ENCODE assay signal across 8 cellular contexts in the genomic region with DNA sequence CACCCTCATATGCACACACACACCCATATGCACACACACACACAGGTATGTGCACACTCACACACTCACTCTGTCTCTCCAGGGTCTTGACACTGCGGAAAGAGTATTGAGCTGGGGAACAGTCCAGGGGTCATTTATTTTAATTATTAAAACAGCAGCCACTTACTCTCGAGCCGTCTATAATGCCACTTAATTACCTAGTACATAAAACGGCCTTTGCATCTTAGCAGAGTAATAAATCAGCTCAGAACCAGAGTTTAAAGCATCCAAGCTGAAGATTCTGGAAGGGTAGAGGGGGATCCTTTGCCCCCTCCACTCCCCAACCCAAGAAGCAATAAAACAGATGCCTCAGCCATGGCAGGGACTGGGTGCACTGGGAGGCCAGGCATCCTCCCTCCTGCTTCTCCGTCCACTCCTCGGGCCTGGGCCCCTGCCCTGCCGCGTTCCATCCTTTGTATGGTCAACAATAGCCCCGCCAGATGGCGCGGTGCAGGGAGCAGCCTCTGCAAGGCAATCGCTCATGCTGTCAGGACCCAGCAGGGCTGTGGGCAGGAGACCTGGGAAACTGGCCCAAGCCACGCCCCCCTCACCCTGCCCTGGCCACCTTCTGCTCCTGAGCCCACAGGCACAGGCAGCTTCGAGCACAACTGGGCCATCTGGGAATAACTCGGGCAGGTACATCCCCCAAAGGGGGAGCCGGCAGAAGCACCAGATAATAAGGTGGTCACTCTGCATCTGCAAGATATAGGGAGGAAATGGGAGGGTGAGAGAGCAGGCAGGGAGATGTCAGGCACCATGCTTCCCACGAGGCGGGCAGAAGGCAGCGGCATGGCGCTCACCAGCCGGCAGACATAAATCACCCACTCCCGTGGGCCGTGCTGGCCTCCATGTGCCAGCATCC. TPM values are rescaled to one million over a fixed set of nuclear protein-coding genes. Genes with fewer than 3 reads are reported as not detected.
DNase-seq lines count a peak whose midpoint lies in the region; ATAC-seq, FAIRE-seq and TF ChIP-seq lines count a peak whose summit lies in the region.

No MANE protein-coding gene starts in this region.

- H3K9me1 ChIP-seq in endothelial cell of umbilical vein (replicated peaks; ENCODE audit: control insufficient read depth, extremely low read depth, insufficient read depth, low read length), result no peaks in the 10 kb centered on the region

- peaks cover 2% of the 10 kb centered on the region for H3K36me3 Mint-ChIP-seq in activated naive CD4-positive, alpha-beta T cell treated with anti-CD3 and anti-CD28 coated beads for 36 hours (ENCODE audit: low read depth)
- H3K36me3 Mint-ChIP-seq in effector memory CD8-positive, alpha-beta T cell (ENCODE audit: insufficient read depth), result no peaks in the 10 kb centered on the region

- H3K4me3 Mint-ChIP-seq in activated naive CD4-positive, alpha-beta T cell treated with anti-CD3 and anti-CD28 coated beads for 36 hours, result no peak overlapping the region
- no peak overlapping the region for H3K4me3 Mint-ChIP-seq in effector memory CD8-positive, alpha-beta T cell

- H3K79me2 ChIP-seq in endothelial cell of umbilical vein (ENCODE audit: control insufficient read depth, insufficient read depth, low read length), result no peaks in the 10 kb centered on the region

- no peaks in the 10 kb centered on the region for H3K36me3 ChIP-seq in endothelial cell of umbilical vein (ENCODE audit: control insufficient read depth in 2 of 2, extremely low read depth in 1 of 2, insufficient read depth in 2 of 2, low read length in 2 of 2)

- no peak overlapping the region for H3K27ac ChIP-seq in endothelial cell of umbilical vein (ENCODE audit: insufficient read depth, low read depth, low read length)

- TF ChIP-seq CTCF in endothelial cell of umbilical vein (IDR thresholded peaks at IDR 0.05; ENCODE audit: extremely low read depth in 1 of 2, insufficient read depth in 1 of 2, low read depth in 1 of 2, low read length in 2 of 2), result peak; percentile 46 to 70

- H2AFZ ChIP-seq in endothelial cell of umbilical vein (ENCODE audit: low read depth, low read length), result no peak overlapping the region

- dilution Hi-C loops in endothelial cell of umbilical vein (cut with MboI; ENCODE audit: extremely low pct_ligation_motif_present, low sequenced_read_pairs), result no loop called here

- CTCF ChIA-PET in endothelial cell of umbilical vein (lab: Charles Lee), result interaction anchor here (0.6 to 1.9 kb wide), 12 partner anchors 9 to 67 kb away, joined by 3 to 13 read pairs (median 4); no protein-coding TSS in a partner anchor
- CTCF ChIA-PET in activated naive CD4-positive, alpha-beta T cell treated with anti-CD3 and anti-CD28 coated beads for 36 hours (lab: Charles Lee), result interaction anchor here (0.6 kb wide), 1 partner anchor 78 kb away, joined by 3 read pairs; no protein-coding TSS in a partner anchor

- no TSS peak for BruUV-seq in endothelial cell of umbilical vein (replicated peaks; lab: Mats Ljungman, UMichigan)

- H3K9me3 ChIP-seq in endothelial cell of umbilical vein (replicated peaks; ENCODE audit: control insufficient read depth, insufficient read depth, low read length), result no peaks in the 10 kb centered on the region

- H3K4me2 ChIP-seq in endothelial cell of umbilical vein (ENCODE audit: insufficient read depth, low read length), result no peak overlapping the region

- no peaks in the 10 kb centered on the region for H4K20me1 ChIP-seq in endothelial cell of umbilical vein (replicated peaks; ENCODE audit: control insufficient read depth, extremely low read depth, insufficient read depth, low read length)

- H3K4me3 ChIP-seq in endothelial cell of umbilical vein (replicated peaks in 1 of 3; ENCODE audit: insufficient read depth in 1 of 3, low read depth in 1 of 3, low read length in 3 of 3), result no peak overlapping the region

- H3K27me3 Mint-ChIP-seq in activated naive CD4-positive, alpha-beta T cell treated with anti-CD3 and anti-CD28 coated beads for 36 hours (ENCODE audit: low read depth), result no peaks in the 10 kb centered on the region
- H3K27me3 Mint-ChIP-seq in effector memory CD8-positive, alpha-beta T cell, result no peaks in the 10 kb centered on the region

- no peaks in the 10 kb centered on the region for H3K4me1 Mint-ChIP-seq in activated naive CD4-positive, alpha-beta T cell treated with anti-CD3 and anti-CD28 coated beads for 36 hours (ENCODE audit: low read depth)
- H3K4me1 Mint-ChIP-seq in effector memory CD8-positive, alpha-beta T cell (ENCODE audit: low read depth in 2 of 2), result peaks cover 6 to 17% of the 10 kb centered on the region in 2 donors

- H3K27ac Mint-ChIP-seq in activated naive CD4-positive, alpha-beta T cell treated with anti-CD3 and anti-CD28 coated beads for 36 hours, result no peak overlapping the region
- no peak overlapping the region for H3K27ac Mint-ChIP-seq in effector memory CD8-positive, alpha-beta T cell

- no peak for TF ChIP-seq POLR2A in endothelial cell of umbilical vein (IDR thresholded peaks at IDR 0.05; ENCODE audit: low read depth, low read length)

- POLR2A ChIA-PET in endothelial cell of umbilical vein (lab: Charles Lee), result no interaction called here

- H3K4me1 ChIP-seq in endothelial cell of umbilical vein (ENCODE audit: control insufficient read depth, extremely low read depth, insufficient read depth, low read length), result peaks cover 5% of the 10 kb centered on the region

- ATAC-seq in GM19397 (IDR thresholded peaks at IDR 0.05; ENCODE audit: unreplicated experiment), result no peak
- ATAC-seq in effector memory CD8-positive, alpha-beta T cell (replicated peaks), result no peak

- no peak overlapping the region for H3K9ac ChIP-seq in endothelial cell of umbilical vein (replicated peaks; ENCODE audit: extremely low read depth, insufficient read depth, low read length)

- no peaks in the 10 kb centered on the region for H3K9me3 Mint-ChIP-seq in activated naive CD4-positive, alpha-beta T cell treated with anti-CD3 and anti-CD28 coated beads for 36 hours
- H3K9me3 Mint-ChIP-seq in effector memory CD8-positive, alpha-beta T cell, result no peaks in the 10 kb centered on the region

- DNase-seq in EH (ENCODE audit: low read depth) (peak; percentile 50), NCI-H774 (lab: John Stamatoyannopoulos, UW) (peak; percentile 95), endothelial cell of umbilical vein (ENCODE audit: low read depth, low spot score) (peak; percentile 77), myocyte (ENCODE audit: low read depth) (peak; percentile 59)
- no peak for DNase-seq in activated naive CD4-positive, alpha-beta T cell treated with anti-CD3 and anti-CD28 coated beads for 36 hours
- no peak for DNase-seq in stimulated activated CD8-positive, alpha-beta memory T cell treated with anti-CD3 and anti-CD28 coated beads, Interleukin-4, amount 100 ng/mL, for 48 hours
- DNase-seq in effector memory CD8-positive, alpha-beta T cell, result no peak

- intact Hi-C loops in endothelial cell of umbilical vein (cut with micrococcal nuclease), result loop anchor here (1.0 to 2.0 kb wide), 4 partner anchors 12 to 66 kb away; no protein-coding TSS in a partner anchor
- intact Hi-C loops in activated naive CD4-positive, alpha-beta T cell treated with anti-CD3 and anti-CD28 coated beads for 36 hours (cut with micrococcal nuclease), result no loop called here

- H3K27me3 ChIP-seq in endothelial cell of umbilical vein (ENCODE audit: control insufficient read depth in 2 of 2, insufficient read depth in 2 of 2, low read length in 2 of 2), result no peaks in the 10 kb centered on the region

- peak; percentile 58 for FAIRE-seq in endothelial cell of umbilical vein (lab: Jason Lieb, UNC)

TF ChIP-seq in endothelial cell of umbilical vein, 7 proteins besides CTCF, POLR2A, EP300 and RAD21:
- no peak for TF ChIP-seq POLR2AphosphoS5 (IDR thresholded peaks at IDR 0.05; ENCODE audit: insufficient read depth, low read depth, low read length)
- no peak for TF ChIP-seq MYC (IDR thresholded peaks at IDR 0.05; ENCODE audit: low read depth, low read length)
- no peak for TF ChIP-seq GATA2 (IDR thresholded peaks at IDR 0.05; ENCODE audit: insufficient read depth, insufficient read length, low read depth, low read length)
- no peak for TF ChIP-seq EZH2 (IDR thresholded peaks at IDR 0.05; ENCODE audit: borderline replicate concordance, low read depth, low read length, severe bottlenecking)
- TF ChIP-seq JUN (IDR thresholded peaks at IDR 0.05; ENCODE audit: borderline replicate concordance, insufficient read depth, insufficient read length, low read depth), result no peak

RNA-seq across cellular contexts. Expression of a gene that starts 40.9 kb away (rescaled TPM):
- 17.8 and 22.2 TPM in 2 replicates for total RNA-seq in endothelial cell of umbilical vein
- 6.5 and 7.5 TPM in 2 replicates for polyA plus RNA-seq in endothelial cell of umbilical vein
- 8.3 and 10.0 TPM in 2 replicates for polyA plus RNA-seq in endothelial cell of umbilical vein (2011; cell fraction: cytosol; rRNA removed)
- polyA plus RNA-seq in endothelial cell of umbilical vein (2011; cell fraction: nucleus; rRNA removed), result 8.3 and 9.3 TPM in 2 replicates
- 9.1 and 9.5 TPM in 2 replicates for polyA plus RNA-seq in endothelial cell of umbilical vein (2012)
- polyA minus RNA-seq in endothelial cell of umbilical vein, result 13.6 and 14.0 TPM in 2 replicates
- 29.1 TPM for polyA minus RNA-seq in endothelial cell of umbilical vein (2011; cell fraction: cytosol; rRNA and poly(A)+ RNA removed)
- 4.2 and 5.7 TPM in 2 replicates for polyA minus RNA-seq in endothelial cell of umbilical vein (2011; cell fraction: nucleus; rRNA and poly(A)+ RNA removed)
- total RNA-seq in myocyte, result 3.2 and 6.1 TPM in 2 replicates
- polyA plus RNA-seq in myocyte (2012), result 4.4 TPM
- 10 to 100 TPM; 11.3 to 12.7 TPM for total RNA-seq in activated naive CD4-positive, alpha-beta T cell treated with anti-CD3 and anti-CD28 coated beads for 36 hours

Comparison
In these comparisons a context has a peak if more than half of its experiments do, and no peak if none do; other contexts are left out.
1. DNase-seq: peak in EH (single experiment), NCI-H774 (single experiment), endothelial cell of umbilical vein (single experiment) and myocyte (single experiment); none in activated naive CD4-positive, alpha-beta T cell treated with anti-CD3 and anti-CD28 coated beads for 36 hours (single experiment), stimulated activated CD8-positive, alpha-beta memory T cell treated with anti-CD3 and anti-CD28 coated beads, Interleukin-4, amount 100 ng/mL, for 48 hours (single experiment) and effector memory CD8-positive, alpha-beta T cell (0 of 3).